In genomic region chr19:56142897-56143434, GRCh38 we compare ENCODE assay signal across 20 cellular contexts. TPM values are rescaled to one million over a fixed set of nuclear protein-coding genes. Genes with fewer than 3 reads are reported as not detected.
A peak's percentile ranks its signal among the peaks of the same experiment; 100 is the strongest.
DNase-seq lines count a peak whose midpoint lies in the region; ATAC-seq, FAIRE-seq and TF ChIP-seq lines count a peak whose summit lies in the region.
"Had no signal": no experiment of that assay in that cellular context is flagged by ENCODE, and none has a peak within 500 bp of the region (broad histone marks: within the 10 kb centered on the region; RNA-seq: fewer than 3 reads in every experiment).

No MANE protein-coding gene starts in this region.

- H3K27me3 ChIP-seq in Karpas-422 (ENCODE audit: low read length) (no peaks in the 10 kb centered on the region), H1 (replicated peaks in 1 of 4; ENCODE audit: control insufficient read depth in 3 of 4, extremely low read depth in 1 of 4, insufficient read depth in 3 of 4, low read length in 3 of 4) (no peaks in the 10 kb centered on the region), WERI-Rb-1 (ENCODE audit: insufficient read depth, low read depth, severe bottlenecking) (no peaks in the 10 kb centered on the region)
- H3K27me3 ChIP-seq: brain microvascular endothelial cell, SJCRH30 had no signal

- FAIRE-seq in H1 (lab: Jason Lieb, UNC) = no peak

- no peaks in the 10 kb centered on the region for H3K9me3 Mint-ChIP-seq in neural crest cell
- H3K9me3 Mint-ChIP-seq: activated T-helper 2 cell treated with anti-CD3 and anti-CD28 coated beads, Interferon-gamma antibody, Interleukin-2, Interleukin-4, amounts not matched to agents 10 μg/mL and 5 μg/mL and 100 μg/mL, durations not matched to agents 14 hours and 24 hours and 36 hours; CD4-positive, alpha-beta memory T cell; stimulated activated naive B cell treated with anti-CD40 and anti-IgM and Interleukin-4, amounts not matched to agents 10 μg/mL and 1 μg/mL and 100 μg/mL, for 72 hours had no signal

- no peak overlapping the region for H3K23ac ChIP-seq in H1 (ENCODE audit: insufficient read length)

- no peaks in the 10 kb centered on the region for H3K27me3 Mint-ChIP-seq in neural crest cell (ENCODE audit: low read depth)
- H3K27me3 Mint-ChIP-seq: CD4-positive, alpha-beta memory T cell; stimulated activated naive B cell treated with anti-CD40 and anti-IgM and Interleukin-4, amounts not matched to agents 10 μg/mL and 1 μg/mL and 100 μg/mL, for 72 hours had no signal

- H3K4ac ChIP-seq in H1 (replicated peaks; ENCODE audit: insufficient read length, low read depth, low read length) = peak overlapping the region; percentile 78

- TF ChIP-seq RAD21 in H1 (IDR thresholded peaks at IDR 0.05 in 1 of 2, conservative IDR thresholded peaks at IDR 0.05 in 1 of 2; ENCODE audit: low read depth in 2 of 2, low read length in 2 of 2) = no peak

- H4K91ac ChIP-seq in H1 (replicated peaks; ENCODE audit: insufficient read length, low read length) = peak overlapping the region; percentile 89

- no peaks in the 10 kb centered on the region for H3K9me3 ChIP-seq in Karpas-422 (ENCODE audit: low read length)
- H3K9me3 ChIP-seq in H1 (ENCODE audit: insufficient read depth in 2 of 2, low read depth in 1 of 2, low read length in 1 of 2) = no peaks in the 10 kb centered on the region
- H3K9me3 ChIP-seq in WERI-Rb-1 (ENCODE audit: severe bottlenecking) = no peaks in the 10 kb centered on the region
- H3K9me3 ChIP-seq: psoas muscle, SJCRH30 had no signal

- H3K4me3 Mint-ChIP-seq in neural crest cell = peak overlapping the region; percentile 88

- H3K4me3 ChIP-seq in Karpas-422 (ENCODE audit: low read length) = no peak overlapping the region
- H3K4me3 ChIP-seq in H1 (ENCODE audit: extremely low read depth in 1 of 4, insufficient read depth in 2 of 4, low read depth in 3 of 4, low read length in 4 of 4) = no peak overlapping the region
- H3K4me3 ChIP-seq in WERI-Rb-1 (ENCODE audit: low read depth, low read length) = no peak overlapping the region
- H3K4me3 ChIP-seq: SJCRH30 had no signal

- H3K36me3 ChIP-seq in Karpas-422 (ENCODE audit: insufficient read depth, low read length) (0 out of 2 replicates have a peak, but pooled peaks cover 2% of the 10 kb centered on the region), H1 (ENCODE audit: control insufficient read depth in 2 of 4, insufficient read depth in 4 of 4, low read length in 3 of 4) (peaks cover 0 to 13% (median 2%) of the 10 kb centered on the region in 4 experiments; a peak in 4 of 8 replicates), WERI-Rb-1 (peaks cover 16% of the 10 kb centered on the region)

- WGBS in H1 (ENCODE audit: extremely low coverage in 1 of 2, insufficient coverage in 1 of 2, insufficient read length in 1 of 2, insufficient replicate concordance in 2 of 2, low coverage in 1 of 2, low lambda C conversion rate in 2 of 2, missing lambda C conversion rate in 1 of 2), 2 experiments = 91% methylated on average over 4 of the region's 4 CpGs; no CpG with 5 or more reads in 1 of the 2 experiments

- no peak overlapping the region for H2BK12ac ChIP-seq in H1 (ENCODE audit: low read depth, low read length)

- TF ChIP-seq POLR2A in H1 (IDR thresholded peaks at IDR 0.05; ENCODE audit: control extremely low read depth in 1 of 2, low read depth in 2 of 2, low read length in 2 of 2) = no peak

- H2BK5ac ChIP-seq in H1 (ENCODE audit: low read depth, low read length) = no peak overlapping the region; the same call in 1 of the 2 replicates

- peak overlapping the region; percentile 59; the same call in 1 of the 2 replicates for H4K8ac ChIP-seq in H1 (ENCODE audit: extremely low read depth, insufficient read depth, low read length)

- H3K4me1 ChIP-seq in Karpas-422 (ENCODE audit: low read length) (peaks cover 24% of the 10 kb centered on the region), H1 (replicated peaks in 1 of 4; ENCODE audit: control insufficient read depth in 3 of 4, insufficient read depth in 4 of 4, low read length in 3 of 4) (peaks cover 0 to 7% (median 3%) of the 10 kb centered on the region in 4 experiments; a peak in 5 of 7 replicates)
- H3K4me1 ChIP-seq: SJCRH30 had no signal

- H4K5ac ChIP-seq in H1 (ENCODE audit: insufficient read length, low read depth, low read length) = peak overlapping the region; percentile 27

- H3K79me1 ChIP-seq in H1 (ENCODE audit: low read depth, low read length) = peaks cover 10% of the 10 kb centered on the region

- H2AK5ac ChIP-seq in H1 (ENCODE audit: low read depth, low read length) = 0 out of 2 replicates have a peak overlapping the region, but pooled peaks have one; percentile 82

- no peak overlapping the region for H2BK120ac ChIP-seq in H1 (replicated peaks; ENCODE audit: low read depth, low read length)

- H3K4me2 ChIP-seq in Karpas-422 (ENCODE audit: low read depth, low read length, poor library complexity, severe bottlenecking) (no peak overlapping the region), H1 (ENCODE audit: insufficient read depth in 1 of 2, low read depth in 2 of 2, low read length in 2 of 2) (peak overlapping the region; percentile 8 to 93; a peak in 2 of 4 replicates)

- DNase-seq in Karpas-422 = no peak
- no peak for DNase-seq in H1 (ENCODE audit: low read depth in 1 of 2, low spot score in 2 of 2)
- no peak for DNase-seq in neural crest cell (ENCODE audit: low read depth, low spot score)
- DNase-seq in MV-4-11 (lab: John Stamatoyannopoulos, UW) = no peak
- DNase-seq in WERI-Rb-1 = no peak
- DNase-seq: activated CD4-positive, alpha-beta T cell treated with anti-CD3 and anti-CD28 coated beads for 1 hour; brain microvascular endothelial cell; CD4-positive, alpha-beta memory T cell; IMR-90; NCI-H1694; NCI-H748 treated with DMSO at 0.1 percent for 48 hours; psoas muscle; SJCRH30; stimulated activated CD4-positive, alpha-beta T cell treated with anti-CD3 and anti-CD28 coated beads, Interleukin-4, amount 100 ng/mL, for 24 hours; stimulated activated naive B cell treated with anti-CD40 and anti-IgM and Interleukin-4, amounts not matched to agents 10 μg/mL and 1 μg/mL and 100 μg/mL, for 72 hours had no signal

- no peak overlapping the region for H2BK15ac ChIP-seq in H1 (ENCODE audit: low read length)

- peaks cover 10% of the 10 kb centered on the region; the same call in 1 of the 2 replicates for H3K23me2 ChIP-seq in H1 (ENCODE audit: low read depth, low read length)

- H3K56ac ChIP-seq in H1 (replicated peaks; ENCODE audit: insufficient read length, low read depth, low read length) = no peak overlapping the region

- H3K4me1 Mint-ChIP-seq in neural crest cell = peaks cover 37% of the 10 kb centered on the region

- POLR2A ChIA-PET in H1 (lab: Charles Lee; ENCODE audit: partially characterized antibody) = interaction anchor here (0.7 to 5.2 kb wide), 8 partner anchors 11 to 238 kb away, joined by 3 to 21 read pairs (median 3); no protein-coding TSS in a partner anchor

- no peak for TF ChIP-seq EP300 in H1 (IDR thresholded peaks at IDR 0.05; ENCODE audit: borderline replicate concordance in 1 of 2, low read depth in 2 of 2, low read length in 2 of 2)

- 0 out of 2 replicates have a peak overlapping the region, but pooled peaks have one; percentile 1 for H3K9ac ChIP-seq in Karpas-422 (ENCODE audit: low read length)
- H3K9ac ChIP-seq in H1 (replicated peaks in 1 of 4; ENCODE audit: extremely low read depth in 1 of 4, low read depth in 3 of 4, low read length in 3 of 4) = no peak overlapping the region

- H3K9me2 ChIP-seq in Karpas-422 (replicated peaks; ENCODE audit: insufficient read depth, low read length) = no peaks in the 10 kb centered on the region

- H2AFZ ChIP-seq in Karpas-422 (ENCODE audit: low read length) (no peak overlapping the region), H1 (ENCODE audit: low read length) (no peak overlapping the region)

- peak overlapping the region; percentile 93 for H3K27ac ChIP-seq in C4-2B
- H3K27ac ChIP-seq in Karpas-422 (ENCODE audit: low read length) = no peak overlapping the region
- H3K27ac ChIP-seq in H1 (ENCODE audit: low read depth, low read length) = no peak overlapping the region
- H3K27ac ChIP-seq in WERI-Rb-1 = no peak overlapping the region
- H3K27ac ChIP-seq: brain microvascular endothelial cell, SJCRH30 had no signal

- no peak overlapping the region for H3K27ac Mint-ChIP-seq in neural crest cell (ENCODE audit: unreplicated experiment)
- H3K27ac Mint-ChIP-seq: activated T-helper 2 cell treated with anti-CD3 and anti-CD28 coated beads, Interferon-gamma antibody, Interleukin-2, Interleukin-4, amounts not matched to agents 10 μg/mL and 5 μg/mL and 100 μg/mL, durations not matched to agents 14 hours and 24 hours and 36 hours had no signal

- no peak overlapping the region for H3K18ac ChIP-seq in H1 (ENCODE audit: extremely low read depth, low read length)

- no peak overlapping the region for H3K14ac ChIP-seq in H1 (ENCODE audit: insufficient read length)

- H2BK20ac ChIP-seq in H1 (ENCODE audit: low read length) = no peak overlapping the region

- TF ChIP-seq CTCF in C4-2B (conservative IDR thresholded peaks at IDR 0.05) (no peak), H1 (IDR thresholded peaks at IDR 0.05; ENCODE audit: control extremely low read depth in 1 of 3, insufficient read depth in 1 of 3, low read depth in 1 of 3, low read length in 3 of 3) (no peak), neural crest cell (conservative IDR thresholded peaks at IDR 0.05) (no peak), WERI-Rb-1 (IDR thresholded peaks at IDR 0.05; ENCODE audit: low read depth, low read length) (no peak)

- CTCF ChIA-PET in H1 (lab: Charles Lee; ENCODE audit: partially characterized antibody) = interaction anchor here (0.5 to 6.5 kb wide), 8 partner anchors 11 to 1707 kb away, joined by 3 to 47 read pairs (median 3); no protein-coding TSS in a partner anchor

- ATAC-seq in esophagus mucosa (no peak), HG03025 (IDR thresholded peaks at IDR 0.05; ENCODE audit: low FRiP score, unreplicated experiment) (no peak)
- ATAC-seq: psoas muscle; stimulated activated naive B cell treated with anti-CD40 and anti-IgM and Interleukin-4, amounts not matched to agents 10 μg/mL and 1 μg/mL and 100 μg/mL, for 72 hours had no signal

- no peaks in the 10 kb centered on the region; the same call in 1 of the 2 replicates for H4K20me1 ChIP-seq in Karpas-422 (ENCODE audit: insufficient read depth, low read depth, low read length)
- peaks cover 0 to 13% of the 10 kb centered on the region in 2 experiments for H4K20me1 ChIP-seq in H1 (replicated peaks in 1 of 2; ENCODE audit: control insufficient read depth in 1 of 2, insufficient read depth in 2 of 2, low read length in 2 of 2)

- peaks cover 47% of the 10 kb centered on the region for H3K79me2 ChIP-seq in Karpas-422 (ENCODE audit: low read length)
- H3K79me2 ChIP-seq in H1 (ENCODE audit: control insufficient read depth in 1 of 2, insufficient read depth in 2 of 2, low read length in 2 of 2) = peaks cover 0 to 30% of the 10 kb centered on the region in 2 experiments; a peak in 2 of 4 replicates

- no peaks in the 10 kb centered on the region for H3K36me3 Mint-ChIP-seq in neural crest cell (ENCODE audit: low read depth)

RNA-seq across cellular contexts. Expression of gene ZNF444, which starts 1.9 kb away (rescaled TPM):
- total RNA-seq in Karpas-422 (2014; rRNA removed; shearing (Covaris generic); ENCODE audit: low replicate concordance) = 12.5 and 54.0 TPM in 2 replicates
- 46.9 and 49.5 TPM in 2 replicates for total RNA-seq in H1 (2021; fragmentation: NEBNext Ultra II Directional; extraction: Animal tissue kit (Norgen Biotek cat#: 25700))
- polyA plus RNA-seq in H1 (2011; rRNA removed) = 54.5 and 87.3 TPM in 2 replicates
- polyA plus RNA-seq in H1 (2011; cell fraction: cytosol; rRNA removed) = 52.7 TPM
- 82.7 TPM for polyA plus RNA-seq in H1 (2011; cell fraction: nucleus; rRNA removed)
- polyA plus RNA-seq in H1 (2012, experiment 1 of 2) = 29.2 to 41.5 TPM (median 39.9 TPM) in 4 replicates
- polyA plus RNA-seq in H1 (2012, experiment 2 of 2) = 29.3 TPM
- polyA plus RNA-seq in H1 (2013, experiment 1 of 2) = 29.2 TPM
- 27.9 TPM for polyA plus RNA-seq in H1 (2013, experiment 2 of 2)
- polyA minus RNA-seq in H1 (2011; rRNA and poly(A)+ RNA removed) = 4.0 and 7.3 TPM in 2 replicates
- 20.0 TPM for polyA minus RNA-seq in H1 (2011; cell fraction: cytosol; rRNA and poly(A)+ RNA removed)
- polyA minus RNA-seq in H1 (2011; cell fraction: nucleus; rRNA and poly(A)+ RNA removed) = 22.2 TPM
- total RNA-seq in neural crest cell = 47.5 and 51.5 TPM in 2 replicates
- total RNA-seq in esophagus mucosa = 10.4 TPM

RNA-seq across cellular contexts. Expression of gene ZNF787, which starts 21.9 kb away (rescaled TPM):
- total RNA-seq in Karpas-422 (2014; rRNA removed; shearing (Covaris generic); ENCODE audit: low replicate concordance) = 26.2 and 103 TPM in 2 replicates
- 56.0 and 57.3 TPM in 2 replicates for total RNA-seq in H1 (2021; fragmentation: NEBNext Ultra II Directional; extraction: Animal tissue kit (Norgen Biotek cat#: 25700))
- polyA plus RNA-seq in H1 (2011; rRNA removed) = 19.7 and 37.8 TPM in 2 replicates
- polyA plus RNA-seq in H1 (2011; cell fraction: cytosol; rRNA removed) = 31.1 TPM
- polyA plus RNA-seq in H1 (2011; cell fraction: nucleus; rRNA removed) = 44.7 TPM
- polyA plus RNA-seq in H1 (2012, experiment 1 of 2) = 24.6 to 37.3 TPM (median 32.1 TPM) in 4 replicates
- 26.0 TPM for polyA plus RNA-seq in H1 (2012, experiment 2 of 2)
- polyA plus RNA-seq in H1 (2013, experiment 1 of 2) = 35.4 TPM
- polyA plus RNA-seq in H1 (2013, experiment 2 of 2) = 34.1 TPM
- polyA minus RNA-seq in H1 (2011; rRNA and poly(A)+ RNA removed) = 7.3 and 7.9 TPM in 2 replicates
- polyA minus RNA-seq in H1 (2011; cell fraction: cytosol; rRNA and poly(A)+ RNA removed) = 37.4 TPM
- polyA minus RNA-seq in H1 (2011; cell fraction: nucleus; rRNA and poly(A)+ RNA removed) = 25.1 TPM
- total RNA-seq in neural crest cell (47.7 and 48.1 TPM in 2 replicates), esophagus mucosa (24.4 TPM)

RNA-seq across cellular contexts. Expression of gene GALP, which starts 32.8 kb away (rescaled TPM):
- total RNA-seq in Karpas-422 (2014; rRNA removed; shearing (Covaris generic); ENCODE audit: low replicate concordance) = not detected in 2 replicates
- not detected in 2 replicates for total RNA-seq in H1 (2021; fragmentation: NEBNext Ultra II Directional; extraction: Animal tissue kit (Norgen Biotek cat#: 25700))
- polyA plus RNA-seq in H1 (2011; rRNA removed) = 0.14 and 0.19 TPM in 2 replicates
- polyA plus RNA-seq in H1 (2011; cell fraction: cytosol; rRNA removed) = not detected
- not detected for polyA plus RNA-seq in H1 (2011; cell fraction: nucleus; rRNA removed)
- polyA plus RNA-seq in H1 (2012, experiment 1 of 2) = not detected in 4 replicates
- polyA plus RNA-seq in H1 (2012, experiment 2 of 2) = not detected
- not detected for polyA plus RNA-seq in H1 (2013, experiment 1 of 2)
- polyA plus RNA-seq in H1 (2013, experiment 2 of 2) = not detected
- polyA minus RNA-seq in H1 (2011; rRNA and poly(A)+ RNA removed) = not detected in 2 replicates
- not detected for polyA minus RNA-seq in H1 (2011; cell fraction: cytosol; rRNA and poly(A)+ RNA removed)
- polyA minus RNA-seq in H1 (2011; cell fraction: nucleus; rRNA and poly(A)+ RNA removed) = not detected
- 0.37 TPM in 1 of 2 replicates, not detected in the other for total RNA-seq in neural crest cell
- not detected for total RNA-seq in esophagus mucosa
- total RNA-seq: activated T-helper 2 cell treated with anti-CD3 and anti-CD28 coated beads, Interferon-gamma antibody, Interleukin-2, Interleukin-4, amounts not matched to agents 10 μg/mL and 5 μg/mL and 100 μg/mL, durations not matched to agents 14 hours and 24 hours and 36 hours; CD4-positive, alpha-beta memory T cell; IMR-90; left colon; psoas muscle; SJCRH30 had no signal
- polyA plus RNA-seq: CD4-positive, alpha-beta memory T cell; IMR-90; psoas muscle had no signal

RNA-seq across cellular contexts. Expression of gene ZSCAN5B, which starts 54.6 kb away (rescaled TPM):
- 0.18 TPM in 1 of 2 replicates, not detected in the other for total RNA-seq in Karpas-422 (2014; rRNA removed; shearing (Covaris generic); ENCODE audit: low replicate concordance)
- not detected in 2 replicates for total RNA-seq in H1 (2021; fragmentation: NEBNext Ultra II Directional; extraction: Animal tissue kit (Norgen Biotek cat#: 25700))
- 0.03 TPM in 1 of 2 replicates, not detected in the other for polyA plus RNA-seq in H1 (2011; rRNA removed)
- polyA plus RNA-seq in H1 (2011; cell fraction: cytosol; rRNA removed) = not detected
- not detected for polyA plus RNA-seq in H1 (2011; cell fraction: nucleus; rRNA removed)
- not detected in 4 replicates for polyA plus RNA-seq in H1 (2012, experiment 1 of 2)
- not detected for polyA plus RNA-seq in H1 (2012, experiment 2 of 2)
- polyA plus RNA-seq in H1 (2013, experiment 1 of 2) = not detected
- 0.06 TPM for polyA plus RNA-seq in H1 (2013, experiment 2 of 2)
- polyA minus RNA-seq in H1 (2011; rRNA and poly(A)+ RNA removed) = not detected in 2 replicates
- polyA minus RNA-seq in H1 (2011; cell fraction: cytosol; rRNA and poly(A)+ RNA removed) = not detected
- not detected for polyA minus RNA-seq in H1 (2011; cell fraction: nucleus; rRNA and poly(A)+ RNA removed)
- not detected in 2 replicates for total RNA-seq in neural crest cell
- total RNA-seq in esophagus mucosa = not detected
- total RNA-seq: activated T-helper 2 cell treated with anti-CD3 and anti-CD28 coated beads, Interferon-gamma antibody, Interleukin-2, Interleukin-4, amounts not matched to agents 10 μg/mL and 5 μg/mL and 100 μg/mL, durations not matched to agents 14 hours and 24 hours and 36 hours; CD4-positive, alpha-beta memory T cell; IMR-90; left colon; psoas muscle had no signal
- polyA plus RNA-seq: CD4-positive, alpha-beta memory T cell; IMR-90 had no signal

RNA-seq across cellular contexts. Expression of gene ZSCAN5C, which starts 59.1 kb away (rescaled TPM):
- total RNA-seq in Karpas-422 (2014; rRNA removed; shearing (Covaris generic); ENCODE audit: low replicate concordance) = not detected in 2 replicates
- not detected in 2 replicates for total RNA-seq in H1 (2021; fragmentation: NEBNext Ultra II Directional; extraction: Animal tissue kit (Norgen Biotek cat#: 25700))
- polyA plus RNA-seq in H1 (2011; rRNA removed) = not detected in 2 replicates
- not detected for polyA plus RNA-seq in H1 (2011; cell fraction: cytosol; rRNA removed)
- not detected for polyA plus RNA-seq in H1 (2011; cell fraction: nucleus; rRNA removed)
- not detected in 4 replicates for polyA plus RNA-seq in H1 (2012, experiment 1 of 2)
- not detected for polyA plus RNA-seq in H1 (2012, experiment 2 of 2)
- not detected for polyA plus RNA-seq in H1 (2013, experiment 1 of 2)
- not detected for polyA plus RNA-seq in H1 (2013, experiment 2 of 2)
- polyA minus RNA-seq in H1 (2011; rRNA and poly(A)+ RNA removed) = not detected in 2 replicates
- not detected for polyA minus RNA-seq in H1 (2011; cell fraction: cytosol; rRNA and poly(A)+ RNA removed)
- polyA minus RNA-seq in H1 (2011; cell fraction: nucleus; rRNA and poly(A)+ RNA removed) = not detected
- total RNA-seq in neural crest cell (not detected in 2 replicates), esophagus mucosa (not detected)
- total RNA-seq: activated T-helper 2 cell treated with anti-CD3 and anti-CD28 coated beads, Interferon-gamma antibody, Interleukin-2, Interleukin-4, amounts not matched to agents 10 μg/mL and 5 μg/mL and 100 μg/mL, durations not matched to agents 14 hours and 24 hours and 36 hours; CD4-positive, alpha-beta memory T cell; IMR-90; left colon; psoas muscle; SJCRH30 had no signal
- polyA plus RNA-seq: CD4-positive, alpha-beta memory T cell; IMR-90; psoas muscle had no signal
